17 cellular contexts compared by ENCODE assay signal in genomic region chr16:54511181-54511731, GRCh38.
A peak's percentile ranks its signal among the peaks of the same experiment; 100 is the strongest.
DNase-seq lines count a peak whose midpoint lies in the region; ATAC-seq and TF ChIP-seq lines count a peak whose summit lies in the region.
"Had no signal": no experiment of that assay in that cellular context is flagged by ENCODE, and none has a peak within 500 bp of the region (broad histone marks: within the 10 kb centered on the region; RNA-seq: fewer than 3 reads in every experiment).

No MANE protein-coding gene starts in this region.

- no peaks in the 10 kb centered on the region for H3K79me1 ChIP-seq in neuronal stem cell (ENCODE audit: low read depth, low read length)

- no peak overlapping the region for H2BK12ac ChIP-seq in neuronal stem cell (ENCODE audit: low read length)

- H3K27me3 Mint-ChIP-seq in Caco-2 (ENCODE audit: insufficient read depth, unreplicated experiment): no peaks in the 10 kb centered on the region
- H3K27me3 Mint-ChIP-seq: activated naive CD8-positive, alpha-beta T cell treated with anti-CD3 and anti-CD28 coated beads, Interleukin-2, amount 10 ng/mL, durations not matched to agents 7 days and 5 days had no signal

- no peak for ATAC-seq in GM19023 (IDR thresholded peaks at IDR 0.05; ENCODE audit: unreplicated experiment)
- ATAC-seq: stimulated activated naive B cell treated with anti-CD40 and anti-IgM and Interleukin-4, amounts not matched to agents 10 μg/mL and 1 μg/mL and 100 μg/mL, for 72 hours; upper lobe of right lung had no signal

- H3K18ac ChIP-seq in neuronal stem cell (ENCODE audit: low read length): no peak overlapping the region

- no peak overlapping the region for H4K91ac ChIP-seq in neuronal stem cell (ENCODE audit: low read depth, low read length, poor library complexity)

- no peaks in the 10 kb centered on the region for H3K36me3 Mint-ChIP-seq in Caco-2 (ENCODE audit: insufficient read depth, unreplicated experiment)
- H3K36me3 Mint-ChIP-seq: activated naive CD8-positive, alpha-beta T cell treated with anti-CD3 and anti-CD28 coated beads, Interleukin-2, amount 10 ng/mL, durations not matched to agents 7 days and 5 days; stimulated activated naive B cell treated with anti-CD40 and anti-IgM and Interleukin-4, amounts not matched to agents 10 μg/mL and 1 μg/mL and 100 μg/mL, for 72 hours had no signal

- no peak overlapping the region for H2BK120ac ChIP-seq in neuronal stem cell (ENCODE audit: low read depth, low read length)

- no peak overlapping the region for H4K8ac ChIP-seq in neuronal stem cell (ENCODE audit: low read depth, low read length)

- H3K27me3 ChIP-seq in Caco-2 (replicated peaks; ENCODE audit: control insufficient read depth, insufficient read depth, low read length) (no peaks in the 10 kb centered on the region), SJSA1 (replicated peaks) (no peaks in the 10 kb centered on the region), fibroblast of lung (ENCODE audit: control insufficient read depth, insufficient read depth, low read length) (no peaks in the 10 kb centered on the region), neuronal stem cell (ENCODE audit: control insufficient read depth in 3 of 3, insufficient read depth in 3 of 3, low read depth in 1 of 3, low read length in 3 of 3) (peaks cover 0 to 2% (median 0%) of the 10 kb centered on the region in 3 experiments)

- WGBS in neuronal stem cell (ENCODE audit: extremely low coverage in 2 of 2, insufficient read length in 2 of 2, insufficient replicate concordance in 1 of 2), 2 donors: no CpG with 5 or more reads among the region's 4 CpGs

- no peak overlapping the region for H3K4me3 ChIP-seq in Caco-2 (ENCODE audit: low read depth, low read length)
- H3K4me3 ChIP-seq in SJSA1: no peak overlapping the region
- no peak overlapping the region for H3K4me3 ChIP-seq in fibroblast of lung (replicated peaks in 1 of 4; ENCODE audit: control extremely low read depth in 1 of 4, insufficient read depth in 1 of 4, low read depth in 3 of 4, low read length in 4 of 4)
- H3K4me3 ChIP-seq in neuronal stem cell (ENCODE audit: low read length in 2 of 2): no peak overlapping the region
- H3K4me3 ChIP-seq: upper lobe of right lung had no signal

- POLR2A ChIA-PET in Caco-2 (lab: Charles Lee): no interaction called here

- no peak overlapping the region for H2BK5ac ChIP-seq in neuronal stem cell (ENCODE audit: low read length)

- no peak overlapping the region for H3K14ac ChIP-seq in neuronal stem cell (ENCODE audit: low read length)

- CTCF ChIA-PET in Caco-2 (lab: Charles Lee): interaction anchor here (0.5 kb wide), 1 partner anchor 191 kb away, joined by 3 read pairs; no protein-coding TSS in a partner anchor

- no peak overlapping the region for H2AK5ac ChIP-seq in neuronal stem cell (ENCODE audit: low read depth, low read length)

- DNase-seq in Caco-2 (no peak), SJSA1 (ENCODE audit: low read depth in 1 of 2, low spot score in 2 of 2) (peak; percentile 56 to 76), fibroblast of lung (ENCODE audit: low read depth in 2 of 2) (peak; percentile 82 to 85), neuronal stem cell (ENCODE audit: low spot score) (no peak), DMS 273 (lab: John Stamatoyannopoulos, UW; ENCODE audit: unreplicated experiment) (no peak), Ammon's horn (ENCODE audit: low spot score) (no peak), NOMO-1 treated with DMSO at 0.1 percent for 48 hours (lab: John Stamatoyannopoulos, UW; ENCODE audit: unreplicated experiment) (no peak)
- DNase-seq: activated CD4-positive, alpha-beta T cell treated with anti-CD3 and anti-CD28 coated beads for 48 hours; activated naive CD8-positive, alpha-beta T cell treated with anti-CD3 and anti-CD28 coated beads, Interleukin-2, amount 10 ng/mL, durations not matched to agents 7 days and 5 days; C1 segment of cervical spinal cord; GOT3; NCI-H2171 treated with DMSO at 0.1 percent for 48 hours; stimulated activated naive B cell treated with anti-CD40 and anti-IgM and Interleukin-4, amounts not matched to agents 10 μg/mL and 1 μg/mL and 100 μg/mL, for 72 hours; upper lobe of right lung had no signal

- TF ChIP-seq CTCF in Caco-2 (IDR thresholded peaks at IDR 0.05; ENCODE audit: insufficient read depth in 1 of 2, low read depth in 1 of 2, low read length in 1 of 2, severe bottlenecking in 1 of 2, unreplicated experiment in 1 of 2) (no peak), fibroblast of lung (conservative IDR thresholded peaks at IDR 0.05 in 1 of 2, IDR thresholded peaks at IDR 0.05 in 1 of 2; ENCODE audit: low read depth in 1 of 2, low read length in 2 of 2) (no peak)

- H3K27ac Mint-ChIP-seq in Caco-2 (ENCODE audit: unreplicated experiment): peak overlapping the region; percentile 18
- H3K27ac Mint-ChIP-seq: activated naive CD8-positive, alpha-beta T cell treated with anti-CD3 and anti-CD28 coated beads, Interleukin-2, amount 10 ng/mL, durations not matched to agents 7 days and 5 days; nephron; stimulated activated naive B cell treated with anti-CD40 and anti-IgM and Interleukin-4, amounts not matched to agents 10 μg/mL and 1 μg/mL and 100 μg/mL, for 72 hours; T-helper 2 cell treated with Interferon-gamma antibody and Interleukin-4, amounts not matched to agents 5 μg/mL and 100 μg/mL, for 36 hours had no signal

- H3K4me2 ChIP-seq in fibroblast of lung (ENCODE audit: extremely low read depth, insufficient read depth, low read length) (no peak overlapping the region), neuronal stem cell (ENCODE audit: insufficient read depth, low read length, poor library complexity, severe bottlenecking) (no peak overlapping the region)

- H3K4ac ChIP-seq in neuronal stem cell (ENCODE audit: low read length): no peak overlapping the region

- H3K4me1 ChIP-seq in Caco-2 (no peaks in the 10 kb centered on the region), SJSA1 (replicated peaks) (peaks cover 45% of the 10 kb centered on the region), fibroblast of lung (ENCODE audit: control insufficient read depth, extremely low read depth, insufficient read depth, low read length) (no peaks in the 10 kb centered on the region), neuronal stem cell (ENCODE audit: control insufficient read depth in 2 of 2, insufficient read depth in 1 of 2, low read depth in 1 of 2, low read length in 2 of 2) (peaks cover 12 to 52% of the 10 kb centered on the region in 2 donors)
- H3K4me1 ChIP-seq: upper lobe of right lung had no signal

- no peak overlapping the region for H2BK15ac ChIP-seq in neuronal stem cell (ENCODE audit: low read length)

- H3K4me1 Mint-ChIP-seq in Caco-2 (ENCODE audit: low read depth, unreplicated experiment): peaks cover 6% of the 10 kb centered on the region
- H3K4me1 Mint-ChIP-seq: activated naive CD8-positive, alpha-beta T cell treated with anti-CD3 and anti-CD28 coated beads, Interleukin-2, amount 10 ng/mL, durations not matched to agents 7 days and 5 days; stimulated activated naive B cell treated with anti-CD40 and anti-IgM and Interleukin-4, amounts not matched to agents 10 μg/mL and 1 μg/mL and 100 μg/mL, for 72 hours had no signal

- H3K36me3 ChIP-seq in Caco-2 (ENCODE audit: control insufficient read depth, insufficient read depth, low read length) (no peaks in the 10 kb centered on the region), SJSA1 (no peaks in the 10 kb centered on the region), fibroblast of lung (ENCODE audit: control insufficient read depth, insufficient read depth, low read length) (no peaks in the 10 kb centered on the region), neuronal stem cell (replicated peaks in 1 of 2; ENCODE audit: control insufficient read depth in 2 of 2, insufficient read depth in 2 of 2, low read length in 2 of 2) (no peaks in the 10 kb centered on the region)
- H3K36me3 ChIP-seq: upper lobe of right lung had no signal

- no peak overlapping the region for H3K9ac ChIP-seq in fibroblast of lung (ENCODE audit: insufficient read depth, low read length)
- no peak overlapping the region for H3K9ac ChIP-seq in neuronal stem cell (ENCODE audit: low read depth, low read length, poor library complexity)

- intact Hi-C loops in Caco-2 (cut with micrococcal nuclease; ENCODE audit: unreplicated experiment): no loop called here

- no peaks in the 10 kb centered on the region for H4K20me1 ChIP-seq in fibroblast of lung (ENCODE audit: control insufficient read depth, extremely low read depth, insufficient read depth, low read length)

- H3K27ac ChIP-seq in SJSA1: peak overlapping the region; percentile 65
- H3K27ac ChIP-seq in fibroblast of lung (ENCODE audit: insufficient read depth, low read length): no peak overlapping the region
- H3K27ac ChIP-seq in neuronal stem cell (replicated peaks; ENCODE audit: low read length): no peak overlapping the region
- H3K27ac ChIP-seq: upper lobe of right lung had no signal

- H3K9me3 ChIP-seq in Caco-2 (no peaks in the 10 kb centered on the region), SJSA1 (replicated peaks) (no peaks in the 10 kb centered on the region), fibroblast of lung (ENCODE audit: control insufficient read depth, insufficient read depth, low read depth, low read length) (no peaks in the 10 kb centered on the region), neuronal stem cell (replicated peaks in 1 of 2; ENCODE audit: control insufficient read depth in 2 of 2, insufficient read depth in 1 of 2, low read depth in 1 of 2, low read length in 2 of 2) (no peaks in the 10 kb centered on the region)
- H3K9me3 ChIP-seq: upper lobe of right lung had no signal

- H2AFZ ChIP-seq in fibroblast of lung (ENCODE audit: low read length): no peak overlapping the region
- peak overlapping the region; percentile 76 for H2AFZ ChIP-seq in neuronal stem cell (ENCODE audit: low read length)

- H3K23ac ChIP-seq in neuronal stem cell (ENCODE audit: low read depth, low read length, poor library complexity): no peak overlapping the region

- no TSS peak for BruUV-seq in Caco-2 (replicated peaks; lab: Mats Ljungman, UMichigan)

- H3K9me3 Mint-ChIP-seq in Caco-2 (ENCODE audit: unreplicated experiment): no peaks in the 10 kb centered on the region
- H3K9me3 Mint-ChIP-seq: activated naive CD8-positive, alpha-beta T cell treated with anti-CD3 and anti-CD28 coated beads, Interleukin-2, amount 10 ng/mL, durations not matched to agents 7 days and 5 days; nephron; T-helper 2 cell treated with Interferon-gamma antibody and Interleukin-4, amounts not matched to agents 5 μg/mL and 100 μg/mL, for 36 hours had no signal

- H3K79me2 ChIP-seq in fibroblast of lung (ENCODE audit: control insufficient read depth, insufficient read depth, low read length): no peaks in the 10 kb centered on the region

- H3K4me3 Mint-ChIP-seq in Caco-2 (ENCODE audit: unreplicated experiment): no peak overlapping the region
- H3K4me3 Mint-ChIP-seq: activated naive CD8-positive, alpha-beta T cell treated with anti-CD3 and anti-CD28 coated beads, Interleukin-2, amount 10 ng/mL, durations not matched to agents 7 days and 5 days; stimulated activated naive B cell treated with anti-CD40 and anti-IgM and Interleukin-4, amounts not matched to agents 10 μg/mL and 1 μg/mL and 100 μg/mL, for 72 hours; T-helper 2 cell treated with Interferon-gamma antibody and Interleukin-4, amounts not matched to agents 5 μg/mL and 100 μg/mL, for 36 hours had no signal

Comparison
In these comparisons a context has a peak if more than half of its experiments do, and no peak if none do; other contexts are left out.
1. DNase-seq: peak in SJSA1 (2 of 2) and fibroblast of lung (2 of 2); none in Caco-2 (0 of 2), neuronal stem cell (single experiment), DMS 273 (single experiment), Ammon's horn (single experiment) and NOMO-1 treated with DMSO at 0.1 percent for 48 hours (single experiment).